ENCODE assay signal across 9 cellular contexts in genomic region chr15:83065431-83065830, GRCh38. TPM values are rescaled to one million over a fixed set of nuclear protein-coding genes. Genes with fewer than 3 reads are reported as not detected.
DNase-seq lines count a peak whose midpoint lies in the region; ATAC-seq and TF ChIP-seq lines count a peak whose summit lies in the region.
"Had no signal": no experiment of that assay in that cellular context is flagged by ENCODE, and none has a peak within 500 bp of the region (broad histone marks: within the 10 kb centered on the region; RNA-seq: fewer than 3 reads in every experiment).

No MANE protein-coding gene starts in this region.

- in situ Hi-C loops in KBM-7 (cut with MboI; ENCODE audit: low pct_unique_long_range_greater_than_20kb, low sequenced_read_pairs), result no loop called here

- H3K36me3 ChIP-seq in BE2C, result peaks cover 31% of the 10 kb centered on the region
- peaks cover 0 to 4% (median 0%) of the 10 kb centered on the region in 3 experiments for H3K36me3 ChIP-seq in naive thymus-derived CD4-positive, alpha-beta T cell (ENCODE audit: control insufficient read depth in 2 of 3, insufficient read depth in 3 of 3, low read length in 3 of 3)

- H3K4me3 ChIP-seq in BE2C (ENCODE audit: low read depth, low read length), result peak overlapping the region; percentile 100
- peak overlapping the region; percentile 87 for H3K4me3 ChIP-seq in naive thymus-derived CD4-positive, alpha-beta T cell (ENCODE audit: low read length)

- no peaks in the 10 kb centered on the region for H3K9me3 Mint-ChIP-seq in chondrocyte (ENCODE audit: low read depth)
- peaks cover 0 to 8% (median 0%) of the 10 kb centered on the region in 11 donors for H3K9me3 Mint-ChIP-seq in naive thymus-derived CD4-positive, alpha-beta T cell

- peak overlapping the region; percentile 84 for H3K27ac ChIP-seq in naive thymus-derived CD4-positive, alpha-beta T cell (ENCODE audit: low read depth, low read length)

- DNase-seq in BE2C (no peak), KBM-7 (peak; percentile 39), chondrocyte (ENCODE audit: low spot score) (no peak), NCI-H1436 treated with DMSO at 0.1 percent for 48 hours (lab: John Stamatoyannopoulos, UW) (no peak), NCI-H2029 treated with DMSO at 0.1 percent for 48 hours (lab: John Stamatoyannopoulos, UW) (no peak), OCI-M2 (lab: John Stamatoyannopoulos, UW; ENCODE audit: unreplicated experiment) (no peak), kidney tubule cell (ENCODE audit: low spot score) (no peak)
- DNase-seq in naive thymus-derived CD4-positive, alpha-beta T cell, result no peak
- DNase-seq: NCI-H446 had no signal

- H3K4me3 Mint-ChIP-seq in chondrocyte (ENCODE audit: unreplicated experiment), result peak overlapping the region; percentile 77
- peak overlapping the region in 4 of 10 donors; percentile 83 to 89 (median 85) for H3K4me3 Mint-ChIP-seq in naive thymus-derived CD4-positive, alpha-beta T cell

- H3K4me1 ChIP-seq in BE2C, result peaks cover 4% of the 10 kb centered on the region; the same call in 1 of the 2 replicates
- peaks cover 34 to 47% of the 10 kb centered on the region in 2 donors for H3K4me1 ChIP-seq in naive thymus-derived CD4-positive, alpha-beta T cell (ENCODE audit: control insufficient read depth in 2 of 2, insufficient read depth in 2 of 2, low read length in 2 of 2)

- peaks cover 9% of the 10 kb centered on the region for H3K4me1 Mint-ChIP-seq in chondrocyte (ENCODE audit: low read depth)
- peaks cover 8 to 18% (median 11%) of the 10 kb centered on the region in 7 donors for H3K4me1 Mint-ChIP-seq in naive thymus-derived CD4-positive, alpha-beta T cell

- no peaks in the 10 kb centered on the region for H3K27me3 Mint-ChIP-seq in chondrocyte (ENCODE audit: low read depth)
- no peaks in the 10 kb centered on the region for H3K27me3 Mint-ChIP-seq in naive thymus-derived CD4-positive, alpha-beta T cell

- no peaks in the 10 kb centered on the region for H3K27me3 ChIP-seq in BE2C
- H3K27me3 ChIP-seq in naive thymus-derived CD4-positive, alpha-beta T cell (ENCODE audit: control insufficient read depth in 2 of 2, insufficient read depth in 2 of 2, low read length in 2 of 2), result no peaks in the 10 kb centered on the region

- CTCF ChIA-PET in naive thymus-derived CD4-positive, alpha-beta T cell (lab: Charles Lee), result no interaction called here

- H3K9me3 ChIP-seq in BE2C, result peaks cover 6% of the 10 kb centered on the region
- no peaks in the 10 kb centered on the region for H3K9me3 ChIP-seq in naive thymus-derived CD4-positive, alpha-beta T cell (ENCODE audit: control insufficient read depth in 2 of 3, low read length in 3 of 3)

- no peak for ATAC-seq in naive thymus-derived CD4-positive, alpha-beta T cell

- POLR2A ChIA-PET in naive thymus-derived CD4-positive, alpha-beta T cell (lab: Charles Lee), result interaction anchor here (0.5 to 1.0 kb wide), 2 partner anchors 54 to 525 kb away, joined by 3 read pairs; partner anchors contain the start of genes C15orf40 and RPS17

- peak overlapping the region; percentile 39 for H3K27ac Mint-ChIP-seq in chondrocyte (ENCODE audit: unreplicated experiment)
- peak overlapping the region; percentile 15 to 89 (median 80) for H3K27ac Mint-ChIP-seq in naive thymus-derived CD4-positive, alpha-beta T cell

- intact Hi-C loops in naive thymus-derived CD4-positive, alpha-beta T cell (cut with micrococcal nuclease), result loop anchor here in 1 of 2 donors (2.0 to 5.0 kb wide), 4 partner anchors 15 to 1018 kb away; partner anchors contain the start of genes HDGFL3 and MEX3B

- TF ChIP-seq CTCF in BE2C (IDR thresholded peaks at IDR 0.05; ENCODE audit: low read depth, low read length), result no peak
- no peak for TF ChIP-seq CTCF in chondrocyte (IDR thresholded peaks at IDR 0.05)

- H3K36me3 Mint-ChIP-seq in chondrocyte (ENCODE audit: low read depth), result no peaks in the 10 kb centered on the region
- H3K36me3 Mint-ChIP-seq in naive thymus-derived CD4-positive, alpha-beta T cell, result peaks cover 0 to 12% (median 0%) of the 10 kb centered on the region in 5 donors

RNA-seq across cellular contexts. Expression of gene BTBD1, which starts 1.6 kb away (rescaled TPM):
- polyA plus RNA-seq in BE2C (2012; ENCODE audit: insufficient read depth, insufficient read length, low read depth), result 37.0 TPM
- 51.4 to 55.0 TPM (median 53.3 TPM) in 3 replicates for total RNA-seq in chondrocyte
- 10 to 100 TPM; 35.0 to 57.6 (median 36.4) TPM for total RNA-seq in naive thymus-derived CD4-positive, alpha-beta T cell
- 10 to 100 TPM; 39.9 to 45.1 TPM for polyA plus RNA-seq in naive thymus-derived CD4-positive, alpha-beta T cell

RNA-seq across cellular contexts. Expression of gene TM6SF1, which starts 42.0 kb away (rescaled TPM):
- polyA plus RNA-seq in BE2C (2012; ENCODE audit: insufficient read depth, insufficient read length, low read depth), result 2.5 TPM
- 4.5 to 22.3 TPM (median 21.9 TPM) in 3 replicates for total RNA-seq in chondrocyte
- total RNA-seq in naive thymus-derived CD4-positive, alpha-beta T cell, result 10 to 100 TPM in 1 of 5 experiments, 1 to 10 TPM in 2, under 1 TPM in 2; 0.41 to 10.1 (median 1.3) TPM
- under 1 TPM in 1 of 2 donors, not detected in 1; 0.33 TPM for polyA plus RNA-seq in naive thymus-derived CD4-positive, alpha-beta T cell

RNA-seq across cellular contexts. Expression of gene C15orf40, which starts 54.0 kb away (rescaled TPM):
- 16.4 TPM for polyA plus RNA-seq in BE2C (2012; ENCODE audit: insufficient read depth, insufficient read length, low read depth)
- total RNA-seq in chondrocyte, result 14.7 to 15.0 TPM (median 14.9 TPM) in 3 replicates
- 10 to 100 TPM; 12.1 to 47.2 (median 28.9) TPM for total RNA-seq in naive thymus-derived CD4-positive, alpha-beta T cell
- polyA plus RNA-seq in naive thymus-derived CD4-positive, alpha-beta T cell, result 10 to 100 TPM; 46.1 to 82.3 TPM
